In genomic region chr11:298406-299065, GRCh38 we compare ENCODE assay signal across 18 cellular contexts. TPM values are rescaled to one million over a fixed set of nuclear protein-coding genes. Genes with fewer than 3 reads are reported as not detected.
DNase-seq lines count a peak whose midpoint lies in the region; ATAC-seq, FAIRE-seq and TF ChIP-seq lines count a peak whose summit lies in the region.
"Had no signal": no experiment of that assay in that cellular context is flagged by ENCODE, and none has a peak within 500 bp of the region (broad histone marks: within the 10 kb centered on the region; RNA-seq: fewer than 3 reads in every experiment).

No MANE protein-coding gene starts in this region.

- DNase-seq in CD8-positive, alpha-beta memory T cell, result peak in 1 of 5 donors; percentile 47
- no peak for DNase-seq in H1 (ENCODE audit: low read depth in 1 of 2, low spot score in 2 of 2)
- no peak for DNase-seq in neural progenitor cell (ENCODE audit: low spot score)
- DNase-seq in NCI-H345 treated with DMSO at 0.1 percent for 48 hours (lab: John Stamatoyannopoulos, UW; ENCODE audit: unreplicated experiment), result no peak
- no peak for DNase-seq in ureter (ENCODE audit: low spot score)
- DNase-seq in NCI-H1694 (lab: John Stamatoyannopoulos, UW), result no peak
- DNase-seq in omental fat pad (ENCODE audit: low spot score), result no peak
- DNase-seq: BE2C, DMS79 treated with DMSO at 0.1 percent for 48 hours, NCI-H2029 had no signal

- peak overlapping the region; percentile 24 for H3K27ac ChIP-seq in CD8-positive, alpha-beta memory T cell (ENCODE audit: low read depth, low read length)
- H3K27ac ChIP-seq in H1 (ENCODE audit: low read depth, low read length) (no peak overlapping the region), neural progenitor cell (no peak overlapping the region)
- H3K27ac ChIP-seq: parathyroid adenoma had no signal

- no peak overlapping the region for H3K4me3 Mint-ChIP-seq in CD8-positive, alpha-beta memory T cell
- H3K4me3 Mint-ChIP-seq in neural progenitor cell, result no peak overlapping the region

- ATAC-seq in omental fat pad (ENCODE audit: low FRiP score), result no peak

- H3K9ac ChIP-seq in Loucy (ENCODE audit: low read depth, low read length, poor library complexity, severe bottlenecking) (peak overlapping the region; percentile 48), H1 (replicated peaks in 1 of 4; ENCODE audit: extremely low read depth in 1 of 4, low read depth in 3 of 4, low read length in 3 of 4) (no peak overlapping the region), neural progenitor cell (no peak overlapping the region)
- H3K9ac ChIP-seq: parathyroid adenoma had no signal

- H2BK120ac ChIP-seq in H1 (replicated peaks; ENCODE audit: low read depth, low read length), result no peak overlapping the region

- no peaks in the 10 kb centered on the region for H3K36me3 ChIP-seq in CD8-positive, alpha-beta memory T cell (ENCODE audit: insufficient read depth, low read length)
- no peaks in the 10 kb centered on the region; the same call in 1 of the 2 replicates for H3K36me3 ChIP-seq in Loucy (ENCODE audit: insufficient read depth, low read length)
- H3K36me3 ChIP-seq in H1 (ENCODE audit: control insufficient read depth in 2 of 4, insufficient read depth in 4 of 4, low read length in 3 of 4), result peaks cover 0 to 13% (median 10%) of the 10 kb centered on the region in 4 experiments; a peak in 5 of 8 replicates
- no peaks in the 10 kb centered on the region for H3K36me3 ChIP-seq in neural progenitor cell
- H3K36me3 ChIP-seq: BE2C had no signal

- peaks cover 0 to 5% of the 10 kb centered on the region in 2 donors for H3K27me3 Mint-ChIP-seq in CD8-positive, alpha-beta memory T cell
- peaks cover 8% of the 10 kb centered on the region for H3K27me3 Mint-ChIP-seq in neural progenitor cell (ENCODE audit: insufficient read depth, low read depth)
- H3K27me3 Mint-ChIP-seq: central memory CD8-positive, alpha-beta T cell had no signal

- no peak overlapping the region for H3K14ac ChIP-seq in H1 (ENCODE audit: insufficient read length)

- 0 out of 2 replicates have a peak overlapping the region, but pooled peaks have one; percentile 18 for H2BK20ac ChIP-seq in H1 (ENCODE audit: low read length)

- H4K8ac ChIP-seq in H1 (ENCODE audit: extremely low read depth, insufficient read depth, low read length), result 0 out of 2 replicates have a peak overlapping the region, but pooled peaks have one; percentile 3

- H3K36me3 Mint-ChIP-seq in CD8-positive, alpha-beta memory T cell, result peaks cover 0 to 20% (median 0%) of the 10 kb centered on the region in 3 donors
- no peaks in the 10 kb centered on the region for H3K36me3 Mint-ChIP-seq in neural progenitor cell
- H3K36me3 Mint-ChIP-seq: activated naive CD4-positive, alpha-beta T cell treated with anti-CD3 and anti-CD28 coated beads, Interleukin-2, amount 50 U/mL, for 72 hours had no signal

- peaks cover 22 to 37% (median 23%) of the 10 kb centered on the region in 3 donors for H3K4me1 Mint-ChIP-seq in CD8-positive, alpha-beta memory T cell
- peaks cover 17% of the 10 kb centered on the region for H3K4me1 Mint-ChIP-seq in neural progenitor cell

- no peak for FAIRE-seq in H1 (lab: Jason Lieb, UNC)
- FAIRE-seq: endothelial cell of umbilical vein, frontal cortex had no signal

- H3K18ac ChIP-seq in H1 (ENCODE audit: extremely low read depth, low read length), result no peak overlapping the region; the same call in 1 of the 2 replicates

- H3F3A ChIP-seq in Loucy (ENCODE audit: low read depth) (no peaks in the 10 kb centered on the region), neural progenitor cell (ENCODE audit: low read depth) (peaks cover 8% of the 10 kb centered on the region)

- H3K23ac ChIP-seq in H1 (ENCODE audit: insufficient read length), result no peak overlapping the region

- 90% methylated on average over 15 of the region's 15 CpGs; no CpG with 5 or more reads in 1 of the 2 experiments for WGBS in H1 (ENCODE audit: extremely low coverage in 1 of 2, insufficient coverage in 1 of 2, insufficient read length in 1 of 2, insufficient replicate concordance in 2 of 2, low coverage in 1 of 2, low lambda C conversion rate in 2 of 2, missing lambda C conversion rate in 1 of 2), 2 experiments

- H4K5ac ChIP-seq in H1 (ENCODE audit: insufficient read length, low read depth, low read length), result no peak overlapping the region

- no peak overlapping the region for H2BK5ac ChIP-seq in H1 (ENCODE audit: low read depth, low read length)

- no peaks in the 10 kb centered on the region for H3K79me2 ChIP-seq in Loucy (ENCODE audit: insufficient read depth, low read length)
- no peaks in the 10 kb centered on the region for H3K79me2 ChIP-seq in H1 (ENCODE audit: control insufficient read depth in 1 of 2, insufficient read depth in 2 of 2, low read length in 2 of 2)
- no peaks in the 10 kb centered on the region for H3K79me2 ChIP-seq in neural progenitor cell (ENCODE audit: low read depth)
- H3K79me2 ChIP-seq: parathyroid adenoma had no signal

- no peaks in the 10 kb centered on the region for H3K9me3 Mint-ChIP-seq in CD8-positive, alpha-beta memory T cell
- H3K9me3 Mint-ChIP-seq in neural progenitor cell, result peaks cover 13% of the 10 kb centered on the region
- H3K9me3 Mint-ChIP-seq: activated naive CD4-positive, alpha-beta T cell treated with anti-CD3 and anti-CD28 coated beads, Interleukin-2, amount 50 U/mL, for 72 hours; central memory CD8-positive, alpha-beta T cell; T-helper 1 cell treated with Interleukin-12 subunit alpha and Interleukin-12 subunit beta and Interleukin-4 antibody, amounts not matched to agents 30 μg/mL and 1 μg/mL, for 36 hours had no signal

- TF ChIP-seq CTCF in Loucy (conservative IDR thresholded peaks at IDR 0.05; ENCODE audit: low read length) (no peak), H1 (IDR thresholded peaks at IDR 0.05; ENCODE audit: control extremely low read depth in 1 of 3, insufficient read depth in 1 of 3, low read depth in 1 of 3, low read length in 3 of 3) (no peak), neural progenitor cell (IDR thresholded peaks at IDR 0.05) (no peak), omental fat pad (IDR thresholded peaks at IDR 0.05) (no peak)

- no peaks in the 10 kb centered on the region for H4K20me1 ChIP-seq in Loucy (ENCODE audit: insufficient read depth, low read length, poor library complexity, severe bottlenecking)
- H4K20me1 ChIP-seq in H1 (replicated peaks in 1 of 2; ENCODE audit: control insufficient read depth in 1 of 2, insufficient read depth in 2 of 2, low read length in 2 of 2), result no peaks in the 10 kb centered on the region
- H4K20me1 ChIP-seq in neural progenitor cell (ENCODE audit: low read depth), result no peaks in the 10 kb centered on the region

- no peak overlapping the region for H3K27ac Mint-ChIP-seq in CD8-positive, alpha-beta memory T cell
- peak overlapping the region; percentile 37 for H3K27ac Mint-ChIP-seq in neural progenitor cell

- no peaks in the 10 kb centered on the region for H3K23me2 ChIP-seq in H1 (ENCODE audit: low read depth, low read length)

- H2BK15ac ChIP-seq in H1 (ENCODE audit: low read length), result no peak overlapping the region

- H2AK5ac ChIP-seq in H1 (ENCODE audit: low read depth, low read length), result no peak overlapping the region

- TF ChIP-seq EP300 in H1 (IDR thresholded peaks at IDR 0.05; ENCODE audit: borderline replicate concordance in 1 of 2, low read depth in 2 of 2, low read length in 2 of 2), result no peak

- no peaks in the 10 kb centered on the region for H3K79me1 ChIP-seq in H1 (ENCODE audit: low read depth, low read length)

- POLR2A ChIA-PET in CD8-positive, alpha-beta memory T cell (lab: Charles Lee), result interaction anchor here (0.7 to 1.8 kb wide), 2 partner anchors 9 to 91 kb away, joined by 3 to 9 read pairs; partner anchors contain the start of genes BET1L and PGGHG
- POLR2A ChIA-PET in H1 (lab: Charles Lee; ENCODE audit: partially characterized antibody), result interaction anchor here (0.7 to 5.2 kb wide), 12 partner anchors 9 to 82 kb away, joined by 3 to 51 read pairs (median 4); partner anchors contain the start of genes IFITM2 and PGGHG

- peaks cover 20% of the 10 kb centered on the region for H3K4me1 ChIP-seq in CD8-positive, alpha-beta memory T cell (ENCODE audit: insufficient read depth, low read length)
- H3K4me1 ChIP-seq in Loucy (ENCODE audit: insufficient read depth, low read length, poor library complexity, severe bottlenecking) (peaks cover 15% of the 10 kb centered on the region), H1 (replicated peaks in 1 of 4; ENCODE audit: control insufficient read depth in 3 of 4, insufficient read depth in 4 of 4, low read length in 3 of 4) (peaks cover 6 to 22% (median 12%) of the 10 kb centered on the region in 4 experiments), neural progenitor cell (peaks cover 13% of the 10 kb centered on the region)
- H3K4me1 ChIP-seq: BE2C, parathyroid adenoma had no signal

- H3K27me3 ChIP-seq in CD8-positive, alpha-beta memory T cell (ENCODE audit: insufficient read depth, low read length, poor library complexity, severe bottlenecking), result no peaks in the 10 kb centered on the region
- no peaks in the 10 kb centered on the region for H3K27me3 ChIP-seq in Loucy (ENCODE audit: insufficient read depth, low read length, poor library complexity, severe bottlenecking)
- no peaks in the 10 kb centered on the region for H3K27me3 ChIP-seq in H1 (replicated peaks in 1 of 4; ENCODE audit: control insufficient read depth in 3 of 4, extremely low read depth in 1 of 4, insufficient read depth in 3 of 4, low read length in 3 of 4)
- no peaks in the 10 kb centered on the region for H3K27me3 ChIP-seq in neural progenitor cell

- no peaks in the 10 kb centered on the region for H3K9me2 ChIP-seq in Loucy (replicated peaks; ENCODE audit: low read depth, low read length)

- H3K4ac ChIP-seq in H1 (replicated peaks; ENCODE audit: insufficient read length, low read depth, low read length), result no peak overlapping the region

- H3K56ac ChIP-seq in H1 (replicated peaks; ENCODE audit: insufficient read length, low read depth, low read length), result no peak overlapping the region

- H3K9me3 ChIP-seq in CD8-positive, alpha-beta memory T cell (ENCODE audit: low read length), result no peaks in the 10 kb centered on the region
- H3K9me3 ChIP-seq in Loucy (ENCODE audit: insufficient read depth, low read depth, low read length) (no peaks in the 10 kb centered on the region), H1 (ENCODE audit: insufficient read depth in 2 of 2, low read depth in 1 of 2, low read length in 1 of 2) (no peaks in the 10 kb centered on the region), neural progenitor cell (ENCODE audit: low read depth) (no peaks in the 10 kb centered on the region)
- H3K9me3 ChIP-seq: BE2C had no signal

- peak overlapping the region; percentile 49 for H3K4me2 ChIP-seq in Loucy (ENCODE audit: low read depth, low read length, poor library complexity, severe bottlenecking)
- no peak overlapping the region for H3K4me2 ChIP-seq in H1 (ENCODE audit: insufficient read depth in 1 of 2, low read depth in 2 of 2, low read length in 2 of 2)
- no peak overlapping the region for H3K4me2 ChIP-seq in neural progenitor cell

- TF ChIP-seq POLR2A in H1 (IDR thresholded peaks at IDR 0.05; ENCODE audit: control extremely low read depth in 1 of 2, low read depth in 2 of 2, low read length in 2 of 2), result no peak

- no peak overlapping the region for H2AFZ ChIP-seq in Loucy (ENCODE audit: low read length)
- no peak overlapping the region for H2AFZ ChIP-seq in H1 (ENCODE audit: low read length)
- no peak overlapping the region for H2AFZ ChIP-seq in neural progenitor cell (replicated peaks)
- H2AFZ ChIP-seq: parathyroid adenoma had no signal

- CTCF ChIA-PET in CD8-positive, alpha-beta memory T cell (lab: Charles Lee), result interaction anchor here (1.8 to 2.1 kb wide), 2 partner anchors 18 to 48 kb away, joined by 5 to 11 read pairs; no protein-coding TSS in a partner anchor
- CTCF ChIA-PET in H1 (lab: Charles Lee; ENCODE audit: partially characterized antibody), result interaction anchor here (0.7 to 2.2 kb wide), 3 partner anchors 18 to 48 kb away, joined by 5 to 11 read pairs (median 5); no protein-coding TSS in a partner anchor

- TF ChIP-seq RAD21 in H1 (IDR thresholded peaks at IDR 0.05 in 1 of 2, conservative IDR thresholded peaks at IDR 0.05 in 1 of 2; ENCODE audit: low read depth in 2 of 2, low read length in 2 of 2), result no peak

- H4K91ac ChIP-seq in H1 (replicated peaks; ENCODE audit: insufficient read length, low read length), result no peak overlapping the region

- peak overlapping the region; percentile 17; the same call in 1 of the 2 replicates for H2BK12ac ChIP-seq in H1 (ENCODE audit: low read depth, low read length)

- H3K4me3 ChIP-seq in CD8-positive, alpha-beta memory T cell (ENCODE audit: low read length), result no peak overlapping the region
- H3K4me3 ChIP-seq in Loucy (ENCODE audit: low read length, poor library complexity, severe bottlenecking), result no peak overlapping the region
- H3K4me3 ChIP-seq in H1 (ENCODE audit: extremely low read depth in 1 of 4, insufficient read depth in 2 of 4, low read depth in 3 of 4, low read length in 4 of 4), result no peak overlapping the region
- no peak overlapping the region for H3K4me3 ChIP-seq in neural progenitor cell

RNA-seq across cellular contexts. Expression of gene IFITM5, which starts 0.8 kb away (rescaled TPM):
- not detected for total RNA-seq in CD8-positive, alpha-beta memory T cell
- not detected for polyA plus RNA-seq in CD8-positive, alpha-beta memory T cell
- total RNA-seq in H1 (2021; fragmentation: NEBNext Ultra II Directional; extraction: Animal tissue kit (Norgen Biotek cat#: 25700)), result not detected in 2 replicates
- polyA plus RNA-seq in H1 (2011; rRNA removed), result 0.50 TPM in 1 of 2 replicates, not detected in the other
- 0.21 TPM for polyA plus RNA-seq in H1 (2011; cell fraction: cytosol; rRNA removed)
- polyA plus RNA-seq in H1 (2011; cell fraction: nucleus; rRNA removed), result 0.30 TPM
- 0.33 TPM in 1 of 4 replicates, not detected in the others for polyA plus RNA-seq in H1 (2012, experiment 1 of 2)
- not detected for polyA plus RNA-seq in H1 (2012, experiment 2 of 2)
- polyA plus RNA-seq in H1 (2013, experiment 1 of 2), result 0.26 TPM
- 0.11 TPM for polyA plus RNA-seq in H1 (2013, experiment 2 of 2)
- not detected in 2 replicates for polyA minus RNA-seq in H1 (2011; rRNA and poly(A)+ RNA removed)
- not detected for polyA minus RNA-seq in H1 (2011; cell fraction: cytosol; rRNA and poly(A)+ RNA removed)
- not detected for polyA minus RNA-seq in H1 (2011; cell fraction: nucleus; rRNA and poly(A)+ RNA removed)
- total RNA-seq in neural progenitor cell (ENCODE audit: low replicate concordance) (not detected in 2 replicates), ureter (not detected), omental fat pad (not detected)
- total RNA-seq: activated naive CD4-positive, alpha-beta T cell treated with anti-CD3 and anti-CD28 coated beads, Interleukin-2, amount 50 U/mL, for 72 hours; endothelial cell of umbilical vein; frontal cortex; M059J had no signal
- polyA plus RNA-seq: endothelial cell of umbilical vein had no signal

RNA-seq across cellular contexts. Expression of gene IFITM2, which starts 9.1 kb away (rescaled TPM):
- total RNA-seq in CD8-positive, alpha-beta memory T cell, result 100 to 1,000 TPM; 132 to 142 TPM
- polyA plus RNA-seq in CD8-positive, alpha-beta memory T cell, result 3,074 TPM
- 363 and 399 TPM in 2 replicates for total RNA-seq in H1 (2021; fragmentation: NEBNext Ultra II Directional; extraction: Animal tissue kit (Norgen Biotek cat#: 25700))
- polyA plus RNA-seq in H1 (2011; rRNA removed), result 764 and 902 TPM in 2 replicates
- 381 TPM for polyA plus RNA-seq in H1 (2011; cell fraction: cytosol; rRNA removed)
- 326 TPM for polyA plus RNA-seq in H1 (2011; cell fraction: nucleus; rRNA removed)
- polyA plus RNA-seq in H1 (2012, experiment 1 of 2), result 487 to 716 TPM (median 624 TPM) in 4 replicates
- 666 TPM for polyA plus RNA-seq in H1 (2012, experiment 2 of 2)
- 1,170 TPM for polyA plus RNA-seq in H1 (2013, experiment 1 of 2)
- 1,490 TPM for polyA plus RNA-seq in H1 (2013, experiment 2 of 2)
- 220 and 246 TPM in 2 replicates for polyA minus RNA-seq in H1 (2011; rRNA and poly(A)+ RNA removed)
- polyA minus RNA-seq in H1 (2011; cell fraction: cytosol; rRNA and poly(A)+ RNA removed), result 86.5 TPM
- polyA minus RNA-seq in H1 (2011; cell fraction: nucleus; rRNA and poly(A)+ RNA removed), result 58.9 TPM
- total RNA-seq in neural progenitor cell (ENCODE audit: low replicate concordance) (10.5 and 63.9 TPM in 2 replicates), ureter (408 TPM), omental fat pad (100 to 1,000 TPM; 266 to 442 (median 382) TPM)

RNA-seq across cellular contexts. Expression of gene PGGHG, which starts 9.6 kb away (rescaled TPM):
- 10 to 100 TPM; 81.0 to 81.2 TPM for total RNA-seq in CD8-positive, alpha-beta memory T cell
- 9.8 TPM for polyA plus RNA-seq in CD8-positive, alpha-beta memory T cell
- total RNA-seq in H1 (2021; fragmentation: NEBNext Ultra II Directional; extraction: Animal tissue kit (Norgen Biotek cat#: 25700)), result 52.9 and 60.7 TPM in 2 replicates
- polyA plus RNA-seq in H1 (2011; rRNA removed), result 34.8 and 61.4 TPM in 2 replicates
- 56.3 TPM for polyA plus RNA-seq in H1 (2011; cell fraction: cytosol; rRNA removed)
- 681 TPM for polyA plus RNA-seq in H1 (2011; cell fraction: nucleus; rRNA removed)
- 50.3 to 86.1 TPM (median 73.3 TPM) in 4 replicates for polyA plus RNA-seq in H1 (2012, experiment 1 of 2)
- 36.1 TPM for polyA plus RNA-seq in H1 (2012, experiment 2 of 2)
- polyA plus RNA-seq in H1 (2013, experiment 1 of 2), result 44.0 TPM
- polyA plus RNA-seq in H1 (2013, experiment 2 of 2), result 38.3 TPM
- 8.6 and 10.8 TPM in 2 replicates for polyA minus RNA-seq in H1 (2011; rRNA and poly(A)+ RNA removed)
- polyA minus RNA-seq in H1 (2011; cell fraction: cytosol; rRNA and poly(A)+ RNA removed), result 17.0 TPM
- polyA minus RNA-seq in H1 (2011; cell fraction: nucleus; rRNA and poly(A)+ RNA removed), result 53.3 TPM
- total RNA-seq in neural progenitor cell (ENCODE audit: low replicate concordance) (20.5 and 44.4 TPM in 2 replicates), ureter (45.0 TPM), omental fat pad (10 to 100 TPM; 10.9 to 53.6 (median 19.8) TPM)

RNA-seq across cellular contexts. Expression of gene IFITM1, which starts 15.3 kb away (rescaled TPM):
- total RNA-seq in CD8-positive, alpha-beta memory T cell, result 10 to 100 TPM; 70.7 to 75.9 TPM
- polyA plus RNA-seq in CD8-positive, alpha-beta memory T cell, result 2,153 TPM
- total RNA-seq in H1 (2021; fragmentation: NEBNext Ultra II Directional; extraction: Animal tissue kit (Norgen Biotek cat#: 25700)), result 394 and 417 TPM in 2 replicates
- 1,464 and 1,887 TPM in 2 replicates for polyA plus RNA-seq in H1 (2011; rRNA removed)
- 1,079 TPM for polyA plus RNA-seq in H1 (2011; cell fraction: cytosol; rRNA removed)
- polyA plus RNA-seq in H1 (2011; cell fraction: nucleus; rRNA removed), result 974 TPM
- polyA plus RNA-seq in H1 (2012, experiment 1 of 2), result 247 to 559 TPM (median 446 TPM) in 4 replicates
- polyA plus RNA-seq in H1 (2012, experiment 2 of 2), result 534 TPM
- polyA plus RNA-seq in H1 (2013, experiment 1 of 2), result 788 TPM
- polyA plus RNA-seq in H1 (2013, experiment 2 of 2), result 902 TPM
- 336 and 605 TPM in 2 replicates for polyA minus RNA-seq in H1 (2011; rRNA and poly(A)+ RNA removed)
- polyA minus RNA-seq in H1 (2011; cell fraction: cytosol; rRNA and poly(A)+ RNA removed), result 285 TPM
- 204 TPM for polyA minus RNA-seq in H1 (2011; cell fraction: nucleus; rRNA and poly(A)+ RNA removed)
- total RNA-seq in neural progenitor cell (ENCODE audit: low replicate concordance) (13.3 and 48.6 TPM in 2 replicates), ureter (150 TPM), omental fat pad (100 to 1,000 TPM; 224 to 389 (median 247) TPM)

RNA-seq across cellular contexts. Expression of gene NLRP6, which starts 20.3 kb away (rescaled TPM):
- total RNA-seq in CD8-positive, alpha-beta memory T cell, result 1 to 10 TPM; 3.5 to 3.6 TPM
- polyA plus RNA-seq in CD8-positive, alpha-beta memory T cell, result 11.7 TPM
- total RNA-seq in H1 (2021; fragmentation: NEBNext Ultra II Directional; extraction: Animal tissue kit (Norgen Biotek cat#: 25700)), result not detected in 2 replicates
- polyA plus RNA-seq in H1 (2011; rRNA removed), result 0.06 TPM in 1 of 2 replicates, not detected in the other
- polyA plus RNA-seq in H1 (2011; cell fraction: cytosol; rRNA removed), result 0.06 TPM
- 0.19 TPM for polyA plus RNA-seq in H1 (2011; cell fraction: nucleus; rRNA removed)
- polyA plus RNA-seq in H1 (2012, experiment 1 of 2), result 0.05 to 0.13 TPM in 2 of 4 replicates, not detected in the others
- polyA plus RNA-seq in H1 (2012, experiment 2 of 2), result not detected
- polyA plus RNA-seq in H1 (2013, experiment 1 of 2), result not detected
- not detected for polyA plus RNA-seq in H1 (2013, experiment 2 of 2)
- polyA minus RNA-seq in H1 (2011; rRNA and poly(A)+ RNA removed), result not detected in 2 replicates
- not detected for polyA minus RNA-seq in H1 (2011; cell fraction: cytosol; rRNA and poly(A)+ RNA removed)
- polyA minus RNA-seq in H1 (2011; cell fraction: nucleus; rRNA and poly(A)+ RNA removed), result 0.20 TPM
- not detected in 2 replicates for total RNA-seq in neural progenitor cell (ENCODE audit: low replicate concordance)
- 0.36 TPM for total RNA-seq in ureter
- 10 to 100 TPM in 1 of 4 donors, 1 to 10 TPM in 2, under 1 TPM in 1; 0.84 to 11.8 (median 3.8) TPM for total RNA-seq in omental fat pad
- total RNA-seq: endothelial cell of umbilical vein, frontal cortex, M059J had no signal
- polyA plus RNA-seq: endothelial cell of umbilical vein had no signal
